ENCODE assay signal across 14 cellular contexts in the genomic region with DNA sequence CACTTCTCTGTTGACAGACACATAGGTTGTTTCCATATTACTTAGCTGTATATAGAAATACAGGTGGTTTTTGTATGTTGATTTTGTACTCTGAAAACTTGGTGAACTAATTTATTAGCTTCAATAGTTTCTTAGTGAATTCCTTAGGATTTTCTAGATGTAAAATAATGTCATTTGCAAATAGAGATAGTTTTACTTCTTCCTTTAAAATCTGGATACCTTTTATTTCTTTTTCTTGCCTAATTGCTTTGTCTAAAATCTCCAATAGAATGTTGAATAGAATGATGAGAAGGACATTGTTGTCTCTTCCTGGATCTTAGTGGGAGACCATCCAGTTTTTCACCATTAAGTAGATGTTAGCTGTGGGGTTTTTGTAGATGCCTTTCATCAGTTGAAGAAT.
"Had no signal": no experiment of that assay in that cellular context is flagged by ENCODE, and none has a peak within 500 bp of the region (broad histone marks: within the 10 kb centered on the region; RNA-seq: fewer than 3 reads in every experiment).

No MANE protein-coding gene starts in this region.

- H3K27ac Mint-ChIP-seq: stimulated activated memory B cell treated with anti-CD40 and anti-IgM and Interleukin-4, amounts not matched to agents 10 μg/mL and 1 μg/mL and 100 μg/mL, for 72 hours; stimulated activated naive CD8-positive, alpha-beta T cell treated with anti-CD3 and anti-CD28 coated beads, Interleukin-15, amount 100 ng/mL, for 72 hours had no signal

- ATAC-seq: foreskin keratinocyte; left cardiac atrium; left ventricle myocardium superior; stimulated activated memory B cell treated with anti-CD40 and anti-IgM and Interleukin-4, amounts not matched to agents 10 μg/mL and 1 μg/mL and 100 μg/mL, for 72 hours; stimulated activated naive CD8-positive, alpha-beta T cell treated with anti-CD3 and anti-CD28 coated beads, Interleukin-15, amount 100 ng/mL, for 72 hours; upper lobe of right lung had no signal

- DNase-seq: effector memory CD4-positive, alpha-beta T cell; foreskin keratinocyte; kidney; left cardiac atrium; left ventricle myocardium superior; mesendoderm; naive B cell; small intestine; stimulated activated CD4-positive, alpha-beta T cell treated with anti-CD3 and anti-CD28 coated beads, Interleukin-2, amount 100 ng/mL, for 48 hours; stimulated activated CD8-positive, alpha-beta memory T cell treated with anti-CD3 and anti-CD28 coated beads, Interleukin-4, amount 100 ng/mL, for 48 hours; stimulated activated naive CD8-positive, alpha-beta T cell treated with anti-CD3 and anti-CD28 coated beads, Interleukin-15, amount 100 ng/mL, for 72 hours; testis had no signal

- H3K4me3 Mint-ChIP-seq: stimulated activated memory B cell treated with anti-CD40 and anti-IgM and Interleukin-4, amounts not matched to agents 10 μg/mL and 1 μg/mL and 100 μg/mL, for 72 hours had no signal

- FAIRE-seq: kidney, small intestine had no signal

- H3K27me3 Mint-ChIP-seq: naive B cell; stimulated activated naive CD8-positive, alpha-beta T cell treated with anti-CD3 and anti-CD28 coated beads, Interleukin-15, amount 100 ng/mL, for 72 hours had no signal
